8 cellular contexts compared by ENCODE assay signal in the genomic region with DNA sequence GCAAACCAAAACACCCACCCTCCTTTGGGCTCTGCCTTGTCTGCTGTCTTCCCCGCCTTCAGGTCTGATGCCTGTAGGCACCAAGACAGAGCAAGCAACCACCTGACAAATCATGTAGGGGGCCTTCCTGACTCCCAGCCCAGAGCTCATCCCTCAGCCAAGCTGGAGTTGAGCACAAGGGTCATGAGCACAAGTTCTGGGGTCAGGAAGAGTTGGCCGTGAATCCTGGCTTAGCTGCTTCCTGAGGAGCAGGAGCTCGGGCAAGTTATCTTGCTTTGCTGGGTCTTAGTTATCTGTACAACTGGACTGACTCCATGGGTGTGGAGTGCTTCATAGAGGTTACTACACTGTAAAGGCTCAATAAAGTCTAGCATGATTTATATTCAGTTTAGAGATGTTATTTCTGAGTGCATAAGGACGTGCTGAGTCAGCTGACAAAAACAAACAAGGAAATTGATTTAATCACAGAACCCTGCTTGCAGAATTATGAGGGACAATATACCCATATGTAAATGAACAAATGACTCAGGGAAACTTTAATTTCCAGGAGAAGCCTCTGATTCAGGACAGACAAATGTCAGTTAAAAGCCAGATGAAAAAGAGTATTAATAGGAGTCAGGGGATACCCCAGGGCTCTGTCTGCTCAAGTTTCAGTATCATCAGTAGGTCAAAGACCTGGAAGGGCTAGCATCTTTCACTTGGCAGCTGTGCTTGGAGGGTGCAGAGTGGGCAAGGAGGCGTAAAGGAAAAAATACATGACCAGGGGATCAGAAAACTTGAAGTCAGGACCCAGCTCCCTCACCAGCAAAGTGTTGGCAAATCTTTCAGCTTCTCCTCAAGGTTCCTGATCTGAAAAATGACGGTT. TPM values are rescaled to one million over a fixed set of nuclear protein-coding genes. Genes with fewer than 3 reads are reported as not detected.
DNase-seq lines count a peak whose midpoint lies in the region; ATAC-seq lines count a peak whose summit lies in the region.

No MANE protein-coding gene starts in this region.

- no peak for DNase-seq in activated naive CD4-positive, alpha-beta T cell treated with anti-CD3 and anti-CD28 coated beads, Interleukin-2, amount 50 U/mL, for 16 hours
- no peak for DNase-seq in activated CD8-positive, alpha-beta T cell treated with anti-CD3 and anti-CD28 coated beads, Interleukin-2, amount 10 ng/mL, durations not matched to agents 7 days and 5 days
- DNase-seq in aorta (no peak), NCI-H1930 (lab: John Stamatoyannopoulos, UW) (no peak), activated gamma-delta T cell treated with Interleukin-2 at 50 U/mL for 16 hours (no peak)

- CTCF ChIA-PET in activated CD8-positive, alpha-beta T cell treated with anti-CD3 and anti-CD28 coated beads, Interleukin-2, amount 10 ng/mL, durations not matched to agents 7 days and 5 days (lab: Charles Lee) = interaction anchor here (0.9 to 8.2 kb wide), 17 partner anchors 10 to 255 kb away, joined by 3 to 95 read pairs (median 4); a partner anchor contains a TSS

- H3K4me3 Mint-ChIP-seq in activated naive CD4-positive, alpha-beta T cell treated with anti-CD3 and anti-CD28 coated beads, Interleukin-2, amount 50 U/mL, for 24 hours = peak overlapping the region; percentile 54
- H3K4me3 Mint-ChIP-seq in activated CD8-positive, alpha-beta T cell treated with anti-CD3 and anti-CD28 coated beads, Interleukin-2, amount 10 ng/mL, durations not matched to agents 7 days and 5 days = peak overlapping the region; percentile 56

- peaks cover 8% of the 10 kb centered on the region for H3K36me3 Mint-ChIP-seq in activated naive CD4-positive, alpha-beta T cell treated with anti-CD3 and anti-CD28 coated beads, Interleukin-2, amount 50 U/mL, for 24 hours
- peaks cover 43% of the 10 kb centered on the region for H3K36me3 Mint-ChIP-seq in activated CD8-positive, alpha-beta T cell treated with anti-CD3 and anti-CD28 coated beads, Interleukin-2, amount 10 ng/mL, durations not matched to agents 7 days and 5 days (ENCODE audit: low read depth)

- intact Hi-C loops in aorta (cut with DNase I) = no loop called here

- no peaks in the 10 kb centered on the region for H3K27me3 ChIP-seq in layer of hippocampus (ENCODE audit: control insufficient read depth, insufficient read depth, low read length)
- H3K27me3 ChIP-seq in aorta (ENCODE audit: control insufficient read depth in 1 of 2, insufficient read depth in 2 of 2, low read length in 1 of 2) = no peaks in the 10 kb centered on the region

- no peak overlapping the region for H3K4me3 ChIP-seq in aorta (ENCODE audit: low read length in 2 of 2)

- 60 to 63% methylated on average over 6 of the region's 6 CpGs for WGBS in aorta, 2 donors

- no peaks in the 10 kb centered on the region for H3K9me3 ChIP-seq in aorta (ENCODE audit: control insufficient read depth, low read length)

- POLR2A ChIA-PET in activated CD8-positive, alpha-beta T cell treated with anti-CD3 and anti-CD28 coated beads, Interleukin-2, amount 10 ng/mL, durations not matched to agents 7 days and 5 days (lab: Charles Lee) = interaction anchor here (1.1 to 5.3 kb wide), 11 partner anchors 10 to 375 kb away, joined by 3 to 57 read pairs (median 6); a partner anchor contains a TSS

- no peaks in the 10 kb centered on the region for H3K27me3 Mint-ChIP-seq in activated naive CD4-positive, alpha-beta T cell treated with anti-CD3 and anti-CD28 coated beads, Interleukin-2, amount 50 U/mL, for 24 hours
- H3K27me3 Mint-ChIP-seq in activated CD8-positive, alpha-beta T cell treated with anti-CD3 and anti-CD28 coated beads, Interleukin-2, amount 10 ng/mL, durations not matched to agents 7 days and 5 days (ENCODE audit: low read depth) = no peaks in the 10 kb centered on the region

- H3K4me1 ChIP-seq in aorta (ENCODE audit: control insufficient read depth in 1 of 2, insufficient read depth in 2 of 2, low read length in 2 of 2) = no peaks in the 10 kb centered on the region

- H3K27ac ChIP-seq in layer of hippocampus (ENCODE audit: low read depth, low read length) (peak overlapping the region; percentile 14), aorta (ENCODE audit: low read depth in 1 of 2, low read length in 2 of 2) (peak overlapping the region in 1 of 2 donors; percentile 5)

- no peaks in the 10 kb centered on the region for H3K9me3 Mint-ChIP-seq in activated naive CD4-positive, alpha-beta T cell treated with anti-CD3 and anti-CD28 coated beads, Interleukin-2, amount 50 U/mL, for 24 hours
- H3K9me3 Mint-ChIP-seq in activated CD8-positive, alpha-beta T cell treated with anti-CD3 and anti-CD28 coated beads, Interleukin-2, amount 10 ng/mL, durations not matched to agents 7 days and 5 days (ENCODE audit: insufficient read depth) = no peaks in the 10 kb centered on the region

- peaks cover 71% of the 10 kb centered on the region for H3K4me1 Mint-ChIP-seq in activated naive CD4-positive, alpha-beta T cell treated with anti-CD3 and anti-CD28 coated beads, Interleukin-2, amount 50 U/mL, for 24 hours
- peaks cover 65% of the 10 kb centered on the region for H3K4me1 Mint-ChIP-seq in activated CD8-positive, alpha-beta T cell treated with anti-CD3 and anti-CD28 coated beads, Interleukin-2, amount 10 ng/mL, durations not matched to agents 7 days and 5 days (ENCODE audit: low read depth)

- peaks cover 0 to 4% of the 10 kb centered on the region in 2 donors for H3K36me3 ChIP-seq in aorta (ENCODE audit: control insufficient read depth in 1 of 2, insufficient read depth in 2 of 2, low read length in 1 of 2)

- ATAC-seq in activated CD8-positive, alpha-beta T cell treated with anti-CD3 and anti-CD28 coated beads, Interleukin-2, amount 10 ng/mL, durations not matched to agents 7 days and 5 days = no peak
- ATAC-seq in aorta (ENCODE audit: low FRiP score) = peak; percentile 55
- ATAC-seq in GM19452 (IDR thresholded peaks at IDR 0.05; ENCODE audit: unreplicated experiment) = no peak

- peak overlapping the region; percentile 81 for H3K27ac Mint-ChIP-seq in activated naive CD4-positive, alpha-beta T cell treated with anti-CD3 and anti-CD28 coated beads, Interleukin-2, amount 50 U/mL, for 24 hours
- H3K27ac Mint-ChIP-seq in activated CD8-positive, alpha-beta T cell treated with anti-CD3 and anti-CD28 coated beads, Interleukin-2, amount 10 ng/mL, durations not matched to agents 7 days and 5 days = peak overlapping the region; percentile 93

RNA-seq across cellular contexts. Expression of a gene that starts 15.1 kb away (rescaled TPM):
- total RNA-seq in activated CD8-positive, alpha-beta T cell treated with anti-CD3 and anti-CD28 coated beads, Interleukin-2, amount 10 ng/mL, durations not matched to agents 7 days and 5 days = not detected
- not detected for total RNA-seq in aorta
- 100 to 1,000 TPM in 1 of 2 donors, 1 to 10 TPM in 1; 1.2 to 416 TPM for polyA plus RNA-seq in aorta

RNA-seq across cellular contexts. Expression of a gene that starts 22.8 kb away (rescaled TPM):
- total RNA-seq in activated CD8-positive, alpha-beta T cell treated with anti-CD3 and anti-CD28 coated beads, Interleukin-2, amount 10 ng/mL, durations not matched to agents 7 days and 5 days = not detected
- not detected for total RNA-seq in aorta
- polyA plus RNA-seq in aorta = 100 to 1,000 TPM in 1 of 2 donors, not detected in 1; 335 TPM

RNA-seq across cellular contexts. Expression of a gene that starts 29.4 kb away (rescaled TPM):
- not detected for total RNA-seq in activated CD8-positive, alpha-beta T cell treated with anti-CD3 and anti-CD28 coated beads, Interleukin-2, amount 10 ng/mL, durations not matched to agents 7 days and 5 days
- not detected for total RNA-seq in aorta
- polyA plus RNA-seq in aorta = 100 to 1,000 TPM in 1 of 2 donors, under 1 TPM in 1; 0.64 to 457 TPM
